Comparison of ENCODE assay signal across 7 cellular contexts in genomic region chrX:150482537-150483217, GRCh38.
A peak's percentile ranks its signal among the peaks of the same experiment; 100 is the strongest.
DNase-seq lines count a peak whose midpoint lies in the region; ATAC-seq and TF ChIP-seq lines count a peak whose summit lies in the region.

No MANE protein-coding gene starts in this region.

- POLR2A ChIA-PET in activated B cell treated with CpG ODN at 0.5 μM for 24 hours (lab: Charles Lee), result no interaction called here

- no peak overlapping the region for H3K4me3 Mint-ChIP-seq in activated B cell treated with CpG ODN at 0.5 μM for 24 hours

- H3K27ac Mint-ChIP-seq in activated B cell treated with CpG ODN at 0.5 μM for 24 hours, result peak overlapping the region; percentile 12

- DNase-seq in activated B cell treated with CpG ODN at 0.5 μM for 24 hours (no peak), fibroblast of peridontal ligament (ENCODE audit: extremely low read depth) (peak; percentile 34), mucosa of gallbladder (ENCODE audit: low spot score) (no peak), cerebellar nuclear complex (lab: John Stamatoyannopoulos, UW) (no peak)
- peak; percentile 2 for DNase-seq in stimulated activated CD8-positive, alpha-beta memory T cell treated with anti-CD3 and anti-CD28 coated beads, Interleukin-7, amount 100 ng/mL, for 24 hours (ENCODE audit: low read depth)

- CTCF ChIA-PET in activated B cell treated with CpG ODN at 0.5 μM for 24 hours (lab: Charles Lee), result interaction anchor here (0.6 kb wide), 1 partner anchor 87 kb away, joined by 3 read pairs; no protein-coding TSS in a partner anchor

- H3K27me3 Mint-ChIP-seq in activated B cell treated with CpG ODN at 0.5 μM for 24 hours, result no peaks in the 10 kb centered on the region

- peak; percentile 87 for ATAC-seq in GM18868 (IDR thresholded peaks at IDR 0.05; ENCODE audit: unreplicated experiment)
- ATAC-seq in HG03045 (IDR thresholded peaks at IDR 0.05; ENCODE audit: unreplicated experiment), result peak; percentile 72
- ATAC-seq in activated B cell treated with CpG ODN at 0.5 μM for 24 hours (ENCODE audit: low read depth), result peak; percentile 56

- no peak for TF ChIP-seq CTCF in activated B cell treated with CpG ODN at 0.5 μM for 24 hours (IDR thresholded peaks at IDR 0.05)

- peaks cover 28% of the 10 kb centered on the region for H3K4me1 Mint-ChIP-seq in activated B cell treated with CpG ODN at 0.5 μM for 24 hours

- intact Hi-C loops in activated B cell treated with CpG ODN at 0.5 μM for 24 hours (cut with micrococcal nuclease), result loop anchor here (10.0 kb wide), 1 partner anchor 278 kb away; no protein-coding TSS in a partner anchor

- no peaks in the 10 kb centered on the region for H3K36me3 Mint-ChIP-seq in activated B cell treated with CpG ODN at 0.5 μM for 24 hours (ENCODE audit: low read depth)

- no peaks in the 10 kb centered on the region for H3K9me3 Mint-ChIP-seq in activated B cell treated with CpG ODN at 0.5 μM for 24 hours

Comparison
In these comparisons a context has a peak if more than half of its experiments do, and no peak if none do; other contexts are left out.
1. DNase-seq: peak in fibroblast of peridontal ligament (single experiment) and stimulated activated CD8-positive, alpha-beta memory T cell treated with anti-CD3 and anti-CD28 coated beads, Interleukin-7, amount 100 ng/mL, for 24 hours (single experiment); none in activated B cell treated with CpG ODN at 0.5 μM for 24 hours (single experiment), mucosa of gallbladder (single experiment) and cerebellar nuclear complex (0 of 2).
2. Peak in every context shown above with its lines, with median percentiles within 50 percentile points of each other: ATAC-seq.